In the genomic region with DNA sequence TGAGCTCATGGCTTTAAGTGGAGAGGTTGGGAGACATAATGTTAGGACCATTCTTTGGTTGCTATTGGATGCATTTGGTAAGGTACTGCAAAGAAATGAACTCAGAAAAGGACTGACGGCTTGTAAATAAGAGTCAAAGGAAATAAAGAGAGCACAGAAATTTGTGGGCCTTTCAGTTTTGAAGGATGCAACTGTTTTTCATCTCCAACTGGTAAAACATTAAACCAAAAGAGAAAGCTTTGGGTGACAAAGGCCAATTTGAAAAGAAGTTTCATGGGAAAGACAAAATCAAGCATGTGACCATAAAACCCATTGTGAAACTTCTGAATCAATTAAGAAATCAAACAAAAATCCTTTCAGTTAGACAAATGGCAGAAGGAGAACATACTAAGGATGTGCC, we compare ENCODE assay signal across 1 cellular context.
TF ChIP-seq lines count a peak whose summit lies in the region.

No MANE protein-coding gene starts in this region.

TF ChIP-seq in HepG2, 621 proteins besides CTCF, POLR2A, EP300 and RAD21 (continued from another document):
- TF ChIP-seq, protein P1, sequence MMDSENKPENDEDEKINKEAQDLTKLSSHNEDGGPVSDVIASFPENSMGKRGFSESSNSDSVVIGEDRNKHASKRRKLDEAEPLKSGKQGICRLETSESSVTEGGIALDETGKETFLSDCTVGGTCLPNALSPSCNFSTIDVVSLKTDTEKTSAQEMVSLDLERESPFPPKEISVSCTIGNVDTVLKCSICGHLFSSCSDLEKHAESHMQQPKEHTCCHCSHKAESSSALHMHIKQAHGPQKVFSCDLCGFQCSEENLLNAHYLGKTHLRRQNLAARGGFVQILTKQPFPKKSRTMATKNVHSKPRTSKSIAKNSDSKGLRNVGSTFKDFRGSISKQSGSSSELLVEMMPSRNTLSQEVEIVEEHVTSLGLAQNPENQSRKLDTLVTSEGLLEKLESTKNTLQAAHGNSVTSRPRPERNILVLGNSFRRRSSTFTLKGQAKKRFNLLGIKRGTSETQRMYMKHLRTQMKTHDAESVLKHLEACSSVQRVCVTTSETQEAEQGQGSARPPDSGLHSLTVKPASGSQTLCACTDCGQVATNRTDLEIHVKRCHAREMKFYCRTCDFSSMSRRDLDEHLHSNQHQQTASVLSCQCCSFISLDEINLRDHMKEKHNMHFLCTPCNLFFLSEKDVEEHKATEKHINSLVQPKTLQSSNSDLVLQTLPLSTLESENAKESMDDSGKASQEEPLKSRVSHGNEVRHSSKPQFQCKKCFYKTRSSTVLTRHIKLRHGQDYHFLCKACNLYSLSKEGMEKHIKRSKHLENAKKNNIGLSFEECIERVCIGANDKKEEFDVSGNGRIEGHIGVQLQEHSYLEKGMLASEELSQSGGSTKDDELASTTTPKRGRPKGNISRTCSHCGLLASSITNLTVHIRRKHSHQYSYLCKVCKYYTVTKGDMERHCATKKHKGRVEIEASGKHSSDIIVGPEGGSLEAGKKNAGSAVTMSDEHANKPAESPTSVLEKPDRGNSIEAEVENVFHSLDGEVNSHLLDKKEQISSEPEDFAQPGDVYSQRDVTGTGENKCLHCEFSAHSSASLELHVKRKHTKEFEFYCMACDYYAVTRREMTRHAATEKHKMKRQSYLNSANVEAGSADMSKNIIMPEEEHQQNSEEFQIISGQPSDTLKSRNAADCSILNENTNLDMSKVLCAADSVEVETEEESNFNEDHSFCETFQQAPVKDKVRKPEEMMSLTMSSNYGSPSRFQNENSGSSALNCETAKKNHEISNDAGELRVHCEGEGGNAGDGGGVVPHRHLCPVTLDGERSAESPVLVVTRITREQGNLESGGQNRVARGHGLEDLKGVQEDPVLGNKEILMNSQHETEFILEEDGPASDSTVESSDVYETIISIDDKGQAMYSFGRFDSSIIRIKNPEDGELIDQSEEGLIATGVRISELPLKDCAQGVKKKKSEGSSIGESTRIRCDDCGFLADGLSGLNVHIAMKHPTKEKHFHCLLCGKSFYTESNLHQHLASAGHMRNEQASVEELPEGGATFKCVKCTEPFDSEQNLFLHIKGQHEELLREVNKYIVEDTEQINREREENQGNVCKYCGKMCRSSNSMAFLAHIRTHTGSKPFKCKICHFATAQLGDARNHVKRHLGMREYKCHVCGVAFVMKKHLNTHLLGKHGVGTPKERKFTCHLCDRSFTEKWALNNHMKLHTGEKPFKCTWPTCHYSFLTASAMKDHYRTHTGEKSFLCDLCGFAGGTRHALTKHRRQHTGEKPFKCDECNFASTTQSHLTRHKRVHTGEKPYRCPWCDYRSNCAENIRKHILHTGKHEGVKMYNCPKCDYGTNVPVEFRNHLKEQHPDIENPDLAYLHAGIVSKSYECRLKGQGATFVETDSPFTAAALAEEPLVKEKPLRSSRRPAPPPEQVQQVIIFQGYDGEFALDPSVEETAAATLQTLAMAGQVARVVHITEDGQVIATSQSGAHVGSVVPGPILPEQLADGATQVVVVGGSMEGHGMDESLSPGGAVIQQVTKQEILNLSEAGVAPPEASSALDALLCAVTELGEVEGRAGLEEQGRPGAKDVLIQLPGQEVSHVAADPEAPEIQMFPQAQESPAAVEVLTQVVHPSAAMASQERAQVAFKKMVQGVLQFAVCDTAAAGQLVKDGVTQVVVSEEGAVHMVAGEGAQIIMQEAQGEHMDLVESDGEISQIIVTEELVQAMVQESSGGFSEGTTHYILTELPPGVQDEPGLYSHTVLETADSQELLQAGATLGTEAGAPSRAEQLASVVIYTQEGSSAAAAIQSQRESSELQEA (CRISPR knock-in tag; IDR thresholded peaks at IDR 0.05; ENCODE audit: not compliant biosample characterization): no peak
- TF ChIP-seq TBX2 (CRISPR knock-in tag; IDR thresholded peaks at IDR 0.05; ENCODE audit: borderline replicate concordance): no peak
- TF ChIP-seq ZSCAN12 (CRISPR knock-in tag; IDR thresholded peaks at IDR 0.05): no peak
- TF ChIP-seq RCOR2 (CRISPR knock-in tag; IDR thresholded peaks at IDR 0.05): no peak
- TF ChIP-seq ZNF616 (CRISPR knock-in tag; IDR thresholded peaks at IDR 0.05; ENCODE audit: low read depth): no peak
- TF ChIP-seq ZNF253 (CRISPR knock-in tag; IDR thresholded peaks at IDR 0.05; ENCODE audit: borderline replicate concordance): no peak
- no peak for TF ChIP-seq ZNF432 (CRISPR knock-in tag; IDR thresholded peaks at IDR 0.05; ENCODE audit: borderline replicate concordance)
- TF ChIP-seq, protein P2, sequence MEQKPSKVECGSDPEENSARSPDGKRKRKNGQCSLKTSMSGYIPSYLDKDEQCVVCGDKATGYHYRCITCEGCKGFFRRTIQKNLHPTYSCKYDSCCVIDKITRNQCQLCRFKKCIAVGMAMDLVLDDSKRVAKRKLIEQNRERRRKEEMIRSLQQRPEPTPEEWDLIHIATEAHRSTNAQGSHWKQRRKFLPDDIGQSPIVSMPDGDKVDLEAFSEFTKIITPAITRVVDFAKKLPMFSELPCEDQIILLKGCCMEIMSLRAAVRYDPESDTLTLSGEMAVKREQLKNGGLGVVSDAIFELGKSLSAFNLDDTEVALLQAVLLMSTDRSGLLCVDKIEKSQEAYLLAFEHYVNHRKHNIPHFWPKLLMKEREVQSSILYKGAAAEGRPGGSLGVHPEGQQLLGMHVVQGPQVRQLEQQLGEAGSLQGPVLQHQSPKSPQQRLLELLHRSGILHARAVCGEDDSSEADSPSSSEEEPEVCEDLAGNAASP (CRISPR knock-in tag; IDR thresholded peaks at IDR 0.05; ENCODE audit: borderline replicate concordance): no peak
- TF ChIP-seq, protein P3, sequence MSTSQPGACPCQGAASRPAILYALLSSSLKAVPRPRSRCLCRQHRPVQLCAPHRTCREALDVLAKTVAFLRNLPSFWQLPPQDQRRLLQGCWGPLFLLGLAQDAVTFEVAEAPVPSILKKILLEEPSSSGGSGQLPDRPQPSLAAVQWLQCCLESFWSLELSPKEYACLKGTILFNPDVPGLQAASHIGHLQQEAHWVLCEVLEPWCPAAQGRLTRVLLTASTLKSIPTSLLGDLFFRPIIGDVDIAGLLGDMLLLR (CRISPR knock-in tag; IDR thresholded peaks at IDR 0.05): no peak
- no peak for TF ChIP-seq KMT2A (CRISPR knock-in tag; IDR thresholded peaks at IDR 0.05)
- 0 out of 2 replicates have a peak, but pooled peaks have one; percentile 16 for TF ChIP-seq ELF3 (CRISPR knock-in tag; IDR thresholded peaks at IDR 0.05)
- no peak for TF ChIP-seq ETV5 (CRISPR knock-in tag; IDR thresholded peaks at IDR 0.05; ENCODE audit: borderline replicate concordance)
